ENCODE assay signal across 24 cellular contexts in genomic region chr10:112802411-112803060, GRCh38.
"Had no signal": no experiment of that assay in that cellular context is flagged by ENCODE, and none has a peak within 500 bp of the region (broad histone marks: within the 10 kb centered on the region; RNA-seq: fewer than 3 reads in every experiment).

No MANE protein-coding gene starts in this region.

- H3K27me3 Mint-ChIP-seq: effector memory CD8-positive, alpha-beta T cell; naive B cell; natural killer cell treated with Interleukin-12 subunit alpha and Interleukin-12 subunit beta and Interleukin-15 and Interleukin-18, amount 100 ng/mL, for 72 hours; stimulated activated memory B cell treated with anti-CD40 and anti-IgM and Interleukin-4, amounts not matched to agents 10 μg/mL and 1 μg/mL and 100 μg/mL, for 72 hours; type B pancreatic cell had no signal

- ATAC-seq: effector memory CD8-positive, alpha-beta T cell; left lung; natural killer cell treated with Interleukin-12 subunit alpha and Interleukin-12 subunit beta and Interleukin-15 and Interleukin-18, amount 100 ng/mL, for 72 hours; right lobe of liver; stimulated activated memory B cell treated with anti-CD40 and anti-IgM and Interleukin-4, amounts not matched to agents 10 μg/mL and 1 μg/mL and 100 μg/mL, for 72 hours; stimulated activated naive CD8-positive, alpha-beta T cell treated with anti-CD3 and anti-CD28 coated beads, Interleukin-15, Interleukin-2, amounts not matched to agents 100 U/mL and 50 U/mL, for 24 hours had no signal

- H3K27ac ChIP-seq: coronary artery, left lung, right lobe of liver, testis, tibial artery had no signal

- H3K9me3 Mint-ChIP-seq: effector memory CD8-positive, alpha-beta T cell; mesothelial cell of epicardium; natural killer cell treated with Interleukin-12 subunit alpha and Interleukin-12 subunit beta and Interleukin-15 and Interleukin-18, amount 100 ng/mL, for 72 hours; neural crest cell; stimulated activated memory B cell treated with anti-CD40 and anti-IgM and Interleukin-4, amounts not matched to agents 10 μg/mL and 1 μg/mL and 100 μg/mL, for 72 hours had no signal

- H3K36me3 Mint-ChIP-seq: mesothelial cell of epicardium; natural killer cell treated with Interleukin-12 subunit alpha and Interleukin-12 subunit beta and Interleukin-15 and Interleukin-18, amount 100 ng/mL, for 72 hours had no signal

- H3K27ac Mint-ChIP-seq: effector memory CD8-positive, alpha-beta T cell; mesothelial cell of epicardium; natural killer cell treated with Interleukin-12 subunit alpha and Interleukin-12 subunit beta and Interleukin-15 and Interleukin-18, amount 100 ng/mL, for 72 hours; stimulated activated memory B cell treated with anti-CD40 and anti-IgM and Interleukin-4, amounts not matched to agents 10 μg/mL and 1 μg/mL and 100 μg/mL, for 72 hours had no signal

- H3K9me3 ChIP-seq: esophagus squamous epithelium, left lung, mucosa of descending colon, right lobe of liver, testis, tibial artery had no signal

- H3K4me3 Mint-ChIP-seq: effector memory CD8-positive, alpha-beta T cell; mesothelial cell of epicardium; naive B cell; natural killer cell treated with Interleukin-12 subunit alpha and Interleukin-12 subunit beta and Interleukin-15 and Interleukin-18, amount 100 ng/mL, for 72 hours; neural crest cell; stimulated activated memory B cell treated with anti-CD40 and anti-IgM and Interleukin-4, amounts not matched to agents 10 μg/mL and 1 μg/mL and 100 μg/mL, for 72 hours; type B pancreatic cell had no signal

- H3K27me3 ChIP-seq: esophagus squamous epithelium, left lung, right lobe of liver, testis, tibial artery had no signal

- DNase-seq: dermis blood vessel endothelial cell; effector memory CD8-positive, alpha-beta T cell; erythroblast; esophagus squamous epithelium; head of caudate nucleus; left cardiac atrium; left lung; mesenchymal stem cell; naive B cell; retina; right lobe of liver; stimulated activated CD4-positive, alpha-beta T cell treated with anti-CD3 and anti-CD28 coated beads, Interleukin-2, amount 100 ng/mL, for 24 hours; stimulated activated CD4-positive, alpha-beta T cell treated with anti-CD3 and anti-CD28 coated beads, Interleukin-4, amount 100 ng/mL, for 24 hours; stimulated activated naive CD8-positive, alpha-beta T cell treated with anti-CD3 and anti-CD28 coated beads, Interleukin-15, Interleukin-2, amounts not matched to agents 100 U/mL and 50 U/mL, for 24 hours; substantia nigra; testis; tibial artery had no signal

- H3K4me1 Mint-ChIP-seq: naive B cell; stimulated activated memory B cell treated with anti-CD40 and anti-IgM and Interleukin-4, amounts not matched to agents 10 μg/mL and 1 μg/mL and 100 μg/mL, for 72 hours had no signal
